In genomic region chr1:229035054-229035747, GRCh38 we compare ENCODE assay signal across 10 cellular contexts.
A peak's percentile ranks its signal among the peaks of the same experiment; 100 is the strongest.
DNase-seq lines count a peak whose midpoint lies in the region; ATAC-seq lines count a peak whose summit lies in the region.
"Had no signal": no experiment of that assay in that cellular context is flagged by ENCODE, and none has a peak within 500 bp of the region (broad histone marks: within the 10 kb centered on the region; RNA-seq: fewer than 3 reads in every experiment).

No MANE protein-coding gene starts in this region.

- DNase-seq in glomerular visceral epithelial cell (ENCODE audit: extremely low spot score) (peak; percentile 47), NOMO-1 (lab: John Stamatoyannopoulos, UW; ENCODE audit: unreplicated experiment in 2 of 2) (no peak), DMS53 treated with DMSO at 0.1 percent for 48 hours (lab: John Stamatoyannopoulos, UW; ENCODE audit: unreplicated experiment) (no peak), NCI-H1105 (lab: John Stamatoyannopoulos, UW) (no peak)
- DNase-seq: adrenal gland had no signal

- ATAC-seq in GM18508 (IDR thresholded peaks at IDR 0.05; ENCODE audit: insufficient read depth, unreplicated experiment): peak; percentile 77
- peak; percentile 94 for ATAC-seq in GM21423 (IDR thresholded peaks at IDR 0.05; ENCODE audit: unreplicated experiment)
- ATAC-seq in HG03175 (IDR thresholded peaks at IDR 0.05; ENCODE audit: unreplicated experiment): peak; percentile 93
- no peak for ATAC-seq in esophagus mucosa
- ATAC-seq: SK-N-SH treated with all-trans-retinoic acid at 6 μM for 48 hours had no signal
